ENCODE assay signal across 8 cellular contexts in genomic region chr19:41310031-41310831, GRCh38. TPM values are rescaled to one million over a fixed set of nuclear protein-coding genes. Genes with fewer than 3 reads are reported as not detected.
DNase-seq lines count a peak whose midpoint lies in the region; ATAC-seq and TF ChIP-seq lines count a peak whose summit lies in the region.

Gene CCDC97, plus strand, starts transcription at chr19:41310172. Its CDS starts 139 bp downstream, at chr19:41310311.

- peaks cover 41% of the 10 kb centered on the region for H3K36me3 Mint-ChIP-seq in T-helper 1 cell treated with Interleukin-12 subunit alpha and Interleukin-12 subunit beta and Interleukin-4 antibody, amounts not matched to agents 30 μg/mL and 1 μg/mL, for 36 hours (ENCODE audit: low read depth)

- no peaks in the 10 kb centered on the region for H3K9me3 ChIP-seq in prostate gland

- H3K4me1 Mint-ChIP-seq in T-helper 1 cell treated with Interleukin-12 subunit alpha and Interleukin-12 subunit beta and Interleukin-4 antibody, amounts not matched to agents 30 μg/mL and 1 μg/mL, for 36 hours (ENCODE audit: low read depth) = peaks cover 53% of the 10 kb centered on the region

- TF ChIP-seq CTCF in GM12864 (IDR thresholded peaks at IDR 0.05; ENCODE audit: low read depth, low read length, missing control alignments) (no peak), prostate gland (IDR thresholded peaks at IDR 0.05) (peak in 2 of 4 experiments; percentile 12 to 16)

- H3K36me3 ChIP-seq in prostate gland = peaks cover 8 to 20% of the 10 kb centered on the region in 2 donors
- H3K36me3 ChIP-seq in urinary bladder (ENCODE audit: insufficient read depth) = peaks cover 2% of the 10 kb centered on the region

- H3K4me1 ChIP-seq in prostate gland (replicated peaks) (peaks cover 14% of the 10 kb centered on the region), urinary bladder (ENCODE audit: insufficient read depth) (no peaks in the 10 kb centered on the region)

- peak within 1 kb of the TSS; percentile 80 for H3K4me3 ChIP-seq in GM12864 (ENCODE audit: low read depth, low read length)
- peak within 1 kb of the TSS; percentile 59 to 78 for H3K4me3 ChIP-seq in prostate gland
- peak within 1 kb of the TSS; percentile 64 for H3K4me3 ChIP-seq in urinary bladder (ENCODE audit: low read depth, low read length)

- H3K27ac ChIP-seq in prostate gland = peak within 1 kb of the TSS; percentile 95 to 96
- H3K27ac ChIP-seq in urinary bladder (ENCODE audit: low read depth) = peak within 1 kb of the TSS; percentile 96

- DNase-seq in GM12864 (ENCODE audit: low read depth) (peak; percentile 75), NCI-H146 (lab: John Stamatoyannopoulos, UW) (peak; percentile 89), amniotic epithelial cell (ENCODE audit: low read depth) (peak; percentile 82), left cardiac atrium (peak; percentile 90), prostate gland (ENCODE audit: low spot score) (peak; percentile 82)

- no peaks in the 10 kb centered on the region for H3K27me3 Mint-ChIP-seq in T-helper 1 cell treated with Interleukin-12 subunit alpha and Interleukin-12 subunit beta and Interleukin-4 antibody, amounts not matched to agents 30 μg/mL and 1 μg/mL, for 36 hours (ENCODE audit: low read depth)

- no peaks in the 10 kb centered on the region for H3K9me3 Mint-ChIP-seq in T-helper 1 cell treated with Interleukin-12 subunit alpha and Interleukin-12 subunit beta and Interleukin-4 antibody, amounts not matched to agents 30 μg/mL and 1 μg/mL, for 36 hours

- peak; percentile 73 for TF ChIP-seq POLR2A in prostate gland (IDR thresholded peaks at IDR 0.05)

- H3K27ac Mint-ChIP-seq in T-helper 1 cell treated with Interleukin-12 subunit alpha and Interleukin-12 subunit beta and Interleukin-4 antibody, amounts not matched to agents 30 μg/mL and 1 μg/mL, for 36 hours = peak within 1 kb of the TSS; percentile 93

- H3K4me3 Mint-ChIP-seq in T-helper 1 cell treated with Interleukin-12 subunit alpha and Interleukin-12 subunit beta and Interleukin-4 antibody, amounts not matched to agents 30 μg/mL and 1 μg/mL, for 36 hours = peak within 1 kb of the TSS; percentile 98

- ATAC-seq in HG02642 (IDR thresholded peaks at IDR 0.05; ENCODE audit: poor library complexity, unreplicated experiment) (peak; percentile 77), left cardiac atrium (peak; percentile 84 to 85)

- intact Hi-C loops in left cardiac atrium (cut with DNase I) (loop anchor here in 1 of 2 donors (5.0 kb wide), 1 partner anchor 42 kb away; the partner anchor contains the start of gene TGFB1), prostate gland (cut with DNase I) (no loop called here)

- under 1% methylated on average over 31 of the region's 47 CpGs for WGBS in prostate gland
- WGBS in urinary bladder = under 1% methylated on average over 47 of the region's 47 CpGs

- no peaks in the 10 kb centered on the region for H3K27me3 ChIP-seq in prostate gland (replicated peaks; ENCODE audit: insufficient read depth)

RNA-seq across cellular contexts. Expression of gene CCDC97, which starts in this region (rescaled TPM):
- total RNA-seq in left cardiac atrium (10 to 100 TPM; 18.0 to 18.6 TPM), prostate gland (10 to 100 TPM; 21.0 to 34.4 TPM), urinary bladder (7.2 TPM)
- polyA plus RNA-seq in urinary bladder = 18.0 TPM

Comparison
In these comparisons a context has a peak if more than half of its experiments do, and no peak if none do; other contexts are left out.
1. Peak in every context shown above with its lines: DNase-seq, ATAC-seq, H3K4me3 ChIP-seq and H3K27ac ChIP-seq.